In genomic region chr2:162242586-162243304, GRCh38 we compare ENCODE assay signal across 12 cellular contexts. TPM values are rescaled to one million over a fixed set of nuclear protein-coding genes. Genes with fewer than 3 reads are reported as not detected.
DNase-seq lines count a peak whose midpoint lies in the region; TF ChIP-seq lines count a peak whose summit lies in the region.
"Had no signal": no experiment of that assay in that cellular context is flagged by ENCODE, and none has a peak within 500 bp of the region (broad histone marks: within the 10 kb centered on the region; RNA-seq: fewer than 3 reads in every experiment).

No MANE protein-coding gene starts in this region.

- H3K27ac ChIP-seq in osteoblast (ENCODE audit: low read depth, low read length): peak overlapping the region; percentile 95

- peaks cover 14% of the 10 kb centered on the region for H3K4me1 ChIP-seq in endocrine pancreas (ENCODE audit: control insufficient read depth, insufficient read depth, low read length)
- peaks cover 55% of the 10 kb centered on the region for H3K4me1 ChIP-seq in osteoblast (ENCODE audit: insufficient read depth, low read length)

- peak overlapping the region; percentile 41 for H3K9ac ChIP-seq in endocrine pancreas (ENCODE audit: control insufficient read depth, insufficient read depth, low read length)

- DNase-seq in AG04449 (ENCODE audit: low read depth, low spot score) (peak; percentile 92), NCI-H1048 (lab: John Stamatoyannopoulos, UW) (peak; percentile 10), osteoblast (ENCODE audit: insufficient read length, low spot score, missing footprints) (no peak), islet precursor cell (no peak), GM13977 (ENCODE audit: low spot score) (no peak), SHP77 (lab: John Stamatoyannopoulos, UW) (no peak), GM10248 (ENCODE audit: extremely low spot score) (no peak)
- DNase-seq: glutamatergic neuron, T1000 had no signal

- H3K4me2 ChIP-seq in osteoblast (ENCODE audit: insufficient read depth, low read length): peak overlapping the region; percentile 89

- POLR2A ChIA-PET in AG04449 (lab: Yijun Ruan, JAX): interaction anchor here (0.8 to 1.7 kb wide), 5 partner anchors 13 to 56 kb away, joined by 3 to 11 read pairs (median 3); no protein-coding TSS in a partner anchor
- POLR2A ChIA-PET in GM10248 (lab: Yijun Ruan, JAX): no interaction called here

- CTCF ChIA-PET in AG04449 (lab: Yijun Ruan, JAX) (interaction anchor here (1.5 to 6.5 kb wide), 3 partner anchors 11 to 55 kb away, joined by 4 to 67 read pairs (median 65); no protein-coding TSS in a partner anchor), GM10248 (lab: Yijun Ruan, JAX) (interaction anchor here (0.9 to 6.8 kb wide), 6 partner anchors 10 to 55 kb away, joined by 3 to 58 read pairs (median 6); no protein-coding TSS in a partner anchor)

- in situ Hi-C loops in GM13977 (cut with MboI; ENCODE audit: low pct_unique_long_range_greater_than_20kb, low sequenced_read_pairs, unreplicated experiment): no loop called here

- H4K20me1 ChIP-seq in osteoblast (ENCODE audit: insufficient read depth, low read length): no peaks in the 10 kb centered on the region

- H3K9me3 ChIP-seq in endocrine pancreas (ENCODE audit: control insufficient read depth, low read length) (no peaks in the 10 kb centered on the region), osteoblast (ENCODE audit: low read depth, low read length) (no peaks in the 10 kb centered on the region)

- H3K4me3 ChIP-seq in AG04449 (ENCODE audit: low read depth, low read length) (peak overlapping the region; percentile 64), endocrine pancreas (ENCODE audit: control insufficient read depth, insufficient read depth, low read length) (peak overlapping the region; percentile 86), osteoblast (ENCODE audit: insufficient read depth, low read length) (peak overlapping the region; percentile 83)

- H2AFZ ChIP-seq in osteoblast (ENCODE audit: low read length): no peak overlapping the region

- H3K36me3 ChIP-seq in endocrine pancreas (ENCODE audit: control insufficient read depth, insufficient read depth, low read length) (no peaks in the 10 kb centered on the region), osteoblast (ENCODE audit: insufficient read depth, low read length) (peaks cover 28% of the 10 kb centered on the region)

- H3K27me3 ChIP-seq in endocrine pancreas (ENCODE audit: control insufficient read depth, insufficient read depth, low read length): peaks cover 2% of the 10 kb centered on the region
- H3K27me3 ChIP-seq in osteoblast (ENCODE audit: insufficient read depth, low read length): no peaks in the 10 kb centered on the region

- H3K79me2 ChIP-seq in osteoblast (ENCODE audit: insufficient read depth, low read length): peaks cover 51% of the 10 kb centered on the region

- no peak for TF ChIP-seq CTCF in AG04449 (IDR thresholded peaks at IDR 0.05; ENCODE audit: insufficient read depth, low read length, missing control alignments)
- TF ChIP-seq CTCF in osteoblast (IDR thresholded peaks at IDR 0.05; ENCODE audit: extremely low read depth, low read depth, low read length): no peak
- no peak for TF ChIP-seq CTCF in GM13977 (IDR thresholded peaks at IDR 0.05; ENCODE audit: extremely low read depth, insufficient read depth, missing control alignments)
- TF ChIP-seq CTCF in GM10248 (IDR thresholded peaks at IDR 0.05; ENCODE audit: control extremely low read depth, extremely low read depth, low read depth, missing control alignments): no peak

RNA-seq across cellular contexts. Expression of gene FAP, which starts 0.5 kb away (rescaled TPM):
- 464 and 582 TPM in 2 replicates for total RNA-seq in osteoblast
- total RNA-seq: activated T-helper 17 cell treated with anti-CD3 and anti-CD28 coated beads, Interleukin-2, amount 50 U/mL, for 72 hours; HT-29 had no signal

Comparison
In these comparisons a context has a peak if more than half of its experiments do, and no peak if none do; other contexts are left out.
1. DNase-seq: peak in AG04449 (single experiment) and NCI-H1048 (single experiment); none in osteoblast (single experiment), islet precursor cell (single experiment), GM13977 (single experiment), SHP77 (0 of 2) and GM10248 (single experiment).
2. Peak in every context shown above with its lines, with median percentiles within 50 percentile points of each other: H3K4me3 ChIP-seq.